In the genomic region with DNA sequence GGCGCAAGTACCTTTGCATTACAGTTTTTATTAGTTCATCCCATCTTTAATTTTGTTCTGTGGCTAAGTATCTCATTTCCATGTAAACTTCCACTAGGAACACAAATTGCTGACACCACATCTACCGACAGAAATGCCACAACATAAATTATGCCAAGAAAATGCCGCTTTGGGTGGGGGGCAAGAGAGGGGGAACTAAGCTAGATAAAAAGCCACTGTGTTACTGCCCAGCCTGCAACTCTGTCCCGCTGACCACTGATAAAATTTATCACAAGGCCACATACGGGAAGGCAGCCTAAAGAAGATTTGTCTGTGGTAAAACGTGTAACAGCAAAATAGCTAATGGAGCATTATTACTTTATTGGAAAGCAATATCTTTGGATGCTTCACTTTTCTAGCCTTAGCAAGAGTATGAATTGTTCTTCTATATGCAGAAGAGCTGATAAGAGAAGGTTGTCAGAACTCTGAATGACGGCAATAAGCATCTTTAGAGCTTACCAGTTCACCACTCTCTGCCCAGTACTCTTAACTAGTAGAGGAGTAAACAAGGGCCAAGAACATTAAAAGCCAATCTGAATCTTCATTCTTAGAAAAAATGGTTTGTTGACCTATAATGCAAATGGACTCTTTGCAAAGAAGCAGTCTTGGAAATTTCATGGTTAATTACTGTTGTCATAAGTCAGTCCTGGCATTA, we compare ENCODE assay signal across 1 cellular context.
TF ChIP-seq lines count a peak whose summit lies in the region.

No MANE protein-coding gene starts in this region.

TF ChIP-seq in K562, 482 proteins besides CTCF, POLR2A, EP300 and RAD21 (continued from another document and continues in another):
- TF ChIP-seq MYNN (IDR thresholded peaks at IDR 0.05) (0 out of 2 replicates have a peak, but pooled peaks have one; percentile 61), MYNN (CRISPR knock-in tag; IDR thresholded peaks at IDR 0.05) (no peak), NFIC (IDR thresholded peaks at IDR 0.05) (peak; percentile 48), SMARCA4 (IDR thresholded peaks at IDR 0.05) (peak; percentile 75), SMARCC2 (IDR thresholded peaks at IDR 0.05; ENCODE audit: low read depth) (peak; percentile 51; the same call in 1 of the 2 replicates), MAFG (tag; conservative IDR thresholded peaks at IDR 0.05) (peak; percentile 45), PML (IDR thresholded peaks at IDR 0.05; ENCODE audit: low read length) (peak; percentile 63; the same call in 1 of the 2 replicates), TRIM24 (IDR thresholded peaks at IDR 0.05) (peak; percentile 26 to 49; a peak in 3 of 4 replicates), CBFA2T2 (conservative IDR thresholded peaks at IDR 0.05) (peak; percentile 74), RNF2 (IDR thresholded peaks at IDR 0.05) (peak; percentile 61; the same call in 1 of the 2 replicates), CXXC5 (CRISPR knock-in tag; IDR thresholded peaks at IDR 0.05) (peak; percentile 39; the same call in 1 of the 2 replicates), C11orf30 (IDR thresholded peaks at IDR 0.05; ENCODE audit: low read depth) (peak; percentile 69), TARDBP (IDR thresholded peaks at IDR 0.05) (no peak), HDAC2 (IDR thresholded peaks at IDR 0.05) (peak; percentile 33; the same call in 1 of the 2 replicates), TBL1XR1 (IDR thresholded peaks at IDR 0.05; ENCODE audit: low read length in 2 of 2) (0 out of 4 replicates have a peak, but pooled peaks of 1 of the 2 experiments have one; percentile 11), TCF3 (CRISPR knock-in tag; IDR thresholded peaks at IDR 0.05) (peak; percentile 95), ATF1 (CRISPR knock-in tag; IDR thresholded peaks at IDR 0.05) (no peak), ATF1 (tag; IDR thresholded peaks at IDR 0.05) (peak; percentile 22; the same call in 1 of the 2 replicates), FOXM1 (IDR thresholded peaks at IDR 0.05; ENCODE audit: low read depth) (peak; percentile 48; the same call in 1 of the 2 replicates), FOXM1 (CRISPR knock-in tag; IDR thresholded peaks at IDR 0.05; ENCODE audit: low read depth) (no peak), DPF2 (IDR thresholded peaks at IDR 0.05) (peak; percentile 80), RBM14 (IDR thresholded peaks at IDR 0.05; ENCODE audit: borderline replicate concordance, insufficient read depth, low read depth, low read length) (no peak), KDM2B (CRISPR knock-in tag; IDR thresholded peaks at IDR 0.05) (no peak), MTA3 (IDR thresholded peaks at IDR 0.05; ENCODE audit: borderline replicate concordance) (0 out of 2 replicates have a peak, but pooled peaks have one; percentile 33), BCOR (IDR thresholded peaks at IDR 0.05) (no peak)
- TF ChIP-seq, protein P1, sequence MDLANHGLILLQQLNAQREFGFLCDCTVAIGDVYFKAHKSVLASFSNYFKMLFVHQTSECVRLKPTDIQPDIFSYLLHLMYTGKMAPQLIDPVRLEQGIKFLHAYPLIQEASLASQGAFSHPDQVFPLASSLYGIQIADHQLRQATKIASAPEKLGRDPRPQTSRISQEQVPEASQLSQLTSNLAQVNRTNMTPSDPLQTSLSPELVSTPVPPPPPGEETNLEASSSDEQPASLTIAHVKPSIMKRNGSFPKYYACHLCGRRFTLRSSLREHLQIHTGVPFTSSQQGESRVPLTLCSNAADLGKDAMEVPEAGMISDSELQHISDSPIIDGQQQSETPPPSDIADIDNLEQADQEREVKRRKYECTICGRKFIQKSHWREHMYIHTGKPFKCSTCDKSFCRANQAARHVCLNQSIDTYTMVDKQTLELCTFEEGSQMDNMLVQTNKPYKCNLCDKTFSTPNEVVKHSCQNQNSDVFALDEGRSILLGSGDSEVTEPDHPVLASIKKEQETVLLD (IDR thresholded peaks at IDR 0.05), result 0 out of 2 replicates have a peak, but pooled peaks have one; percentile 26
- TF ChIP-seq, protein P2, sequence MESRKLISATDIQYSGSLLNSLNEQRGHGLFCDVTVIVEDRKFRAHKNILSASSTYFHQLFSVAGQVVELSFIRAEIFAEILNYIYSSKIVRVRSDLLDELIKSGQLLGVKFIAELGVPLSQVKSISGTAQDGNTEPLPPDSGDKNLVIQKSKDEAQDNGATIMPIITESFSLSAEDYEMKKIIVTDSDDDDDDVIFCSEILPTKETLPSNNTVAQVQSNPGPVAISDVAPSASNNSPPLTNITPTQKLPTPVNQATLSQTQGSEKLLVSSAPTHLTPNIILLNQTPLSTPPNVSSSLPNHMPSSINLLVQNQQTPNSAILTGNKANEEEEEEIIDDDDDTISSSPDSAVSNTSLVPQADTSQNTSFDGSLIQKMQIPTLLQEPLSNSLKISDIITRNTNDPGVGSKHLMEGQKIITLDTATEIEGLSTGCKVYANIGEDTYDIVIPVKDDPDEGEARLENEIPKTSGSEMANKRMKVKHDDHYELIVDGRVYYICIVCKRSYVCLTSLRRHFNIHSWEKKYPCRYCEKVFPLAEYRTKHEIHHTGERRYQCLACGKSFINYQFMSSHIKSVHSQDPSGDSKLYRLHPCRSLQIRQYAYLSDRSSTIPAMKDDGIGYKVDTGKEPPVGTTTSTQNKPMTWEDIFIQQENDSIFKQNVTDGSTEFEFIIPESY (CRISPR knock-in tag; IDR thresholded peaks at IDR 0.05), result no peak
- TF ChIP-seq, protein P3, sequence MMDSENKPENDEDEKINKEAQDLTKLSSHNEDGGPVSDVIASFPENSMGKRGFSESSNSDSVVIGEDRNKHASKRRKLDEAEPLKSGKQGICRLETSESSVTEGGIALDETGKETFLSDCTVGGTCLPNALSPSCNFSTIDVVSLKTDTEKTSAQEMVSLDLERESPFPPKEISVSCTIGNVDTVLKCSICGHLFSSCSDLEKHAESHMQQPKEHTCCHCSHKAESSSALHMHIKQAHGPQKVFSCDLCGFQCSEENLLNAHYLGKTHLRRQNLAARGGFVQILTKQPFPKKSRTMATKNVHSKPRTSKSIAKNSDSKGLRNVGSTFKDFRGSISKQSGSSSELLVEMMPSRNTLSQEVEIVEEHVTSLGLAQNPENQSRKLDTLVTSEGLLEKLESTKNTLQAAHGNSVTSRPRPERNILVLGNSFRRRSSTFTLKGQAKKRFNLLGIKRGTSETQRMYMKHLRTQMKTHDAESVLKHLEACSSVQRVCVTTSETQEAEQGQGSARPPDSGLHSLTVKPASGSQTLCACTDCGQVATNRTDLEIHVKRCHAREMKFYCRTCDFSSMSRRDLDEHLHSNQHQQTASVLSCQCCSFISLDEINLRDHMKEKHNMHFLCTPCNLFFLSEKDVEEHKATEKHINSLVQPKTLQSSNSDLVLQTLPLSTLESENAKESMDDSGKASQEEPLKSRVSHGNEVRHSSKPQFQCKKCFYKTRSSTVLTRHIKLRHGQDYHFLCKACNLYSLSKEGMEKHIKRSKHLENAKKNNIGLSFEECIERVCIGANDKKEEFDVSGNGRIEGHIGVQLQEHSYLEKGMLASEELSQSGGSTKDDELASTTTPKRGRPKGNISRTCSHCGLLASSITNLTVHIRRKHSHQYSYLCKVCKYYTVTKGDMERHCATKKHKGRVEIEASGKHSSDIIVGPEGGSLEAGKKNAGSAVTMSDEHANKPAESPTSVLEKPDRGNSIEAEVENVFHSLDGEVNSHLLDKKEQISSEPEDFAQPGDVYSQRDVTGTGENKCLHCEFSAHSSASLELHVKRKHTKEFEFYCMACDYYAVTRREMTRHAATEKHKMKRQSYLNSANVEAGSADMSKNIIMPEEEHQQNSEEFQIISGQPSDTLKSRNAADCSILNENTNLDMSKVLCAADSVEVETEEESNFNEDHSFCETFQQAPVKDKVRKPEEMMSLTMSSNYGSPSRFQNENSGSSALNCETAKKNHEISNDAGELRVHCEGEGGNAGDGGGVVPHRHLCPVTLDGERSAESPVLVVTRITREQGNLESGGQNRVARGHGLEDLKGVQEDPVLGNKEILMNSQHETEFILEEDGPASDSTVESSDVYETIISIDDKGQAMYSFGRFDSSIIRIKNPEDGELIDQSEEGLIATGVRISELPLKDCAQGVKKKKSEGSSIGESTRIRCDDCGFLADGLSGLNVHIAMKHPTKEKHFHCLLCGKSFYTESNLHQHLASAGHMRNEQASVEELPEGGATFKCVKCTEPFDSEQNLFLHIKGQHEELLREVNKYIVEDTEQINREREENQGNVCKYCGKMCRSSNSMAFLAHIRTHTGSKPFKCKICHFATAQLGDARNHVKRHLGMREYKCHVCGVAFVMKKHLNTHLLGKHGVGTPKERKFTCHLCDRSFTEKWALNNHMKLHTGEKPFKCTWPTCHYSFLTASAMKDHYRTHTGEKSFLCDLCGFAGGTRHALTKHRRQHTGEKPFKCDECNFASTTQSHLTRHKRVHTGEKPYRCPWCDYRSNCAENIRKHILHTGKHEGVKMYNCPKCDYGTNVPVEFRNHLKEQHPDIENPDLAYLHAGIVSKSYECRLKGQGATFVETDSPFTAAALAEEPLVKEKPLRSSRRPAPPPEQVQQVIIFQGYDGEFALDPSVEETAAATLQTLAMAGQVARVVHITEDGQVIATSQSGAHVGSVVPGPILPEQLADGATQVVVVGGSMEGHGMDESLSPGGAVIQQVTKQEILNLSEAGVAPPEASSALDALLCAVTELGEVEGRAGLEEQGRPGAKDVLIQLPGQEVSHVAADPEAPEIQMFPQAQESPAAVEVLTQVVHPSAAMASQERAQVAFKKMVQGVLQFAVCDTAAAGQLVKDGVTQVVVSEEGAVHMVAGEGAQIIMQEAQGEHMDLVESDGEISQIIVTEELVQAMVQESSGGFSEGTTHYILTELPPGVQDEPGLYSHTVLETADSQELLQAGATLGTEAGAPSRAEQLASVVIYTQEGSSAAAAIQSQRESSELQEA (IDR thresholded peaks at IDR 0.05; ENCODE audit: low read depth), result no peak
- TF ChIP-seq, protein P4, sequence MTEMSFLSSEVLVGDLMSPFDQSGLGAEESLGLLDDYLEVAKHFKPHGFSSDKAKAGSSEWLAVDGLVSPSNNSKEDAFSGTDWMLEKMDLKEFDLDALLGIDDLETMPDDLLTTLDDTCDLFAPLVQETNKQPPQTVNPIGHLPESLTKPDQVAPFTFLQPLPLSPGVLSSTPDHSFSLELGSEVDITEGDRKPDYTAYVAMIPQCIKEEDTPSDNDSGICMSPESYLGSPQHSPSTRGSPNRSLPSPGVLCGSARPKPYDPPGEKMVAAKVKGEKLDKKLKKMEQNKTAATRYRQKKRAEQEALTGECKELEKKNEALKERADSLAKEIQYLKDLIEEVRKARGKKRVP (CRISPR knock-in tag; IDR thresholded peaks at IDR 0.05), result no peak
- TF ChIP-seq, protein P5, sequence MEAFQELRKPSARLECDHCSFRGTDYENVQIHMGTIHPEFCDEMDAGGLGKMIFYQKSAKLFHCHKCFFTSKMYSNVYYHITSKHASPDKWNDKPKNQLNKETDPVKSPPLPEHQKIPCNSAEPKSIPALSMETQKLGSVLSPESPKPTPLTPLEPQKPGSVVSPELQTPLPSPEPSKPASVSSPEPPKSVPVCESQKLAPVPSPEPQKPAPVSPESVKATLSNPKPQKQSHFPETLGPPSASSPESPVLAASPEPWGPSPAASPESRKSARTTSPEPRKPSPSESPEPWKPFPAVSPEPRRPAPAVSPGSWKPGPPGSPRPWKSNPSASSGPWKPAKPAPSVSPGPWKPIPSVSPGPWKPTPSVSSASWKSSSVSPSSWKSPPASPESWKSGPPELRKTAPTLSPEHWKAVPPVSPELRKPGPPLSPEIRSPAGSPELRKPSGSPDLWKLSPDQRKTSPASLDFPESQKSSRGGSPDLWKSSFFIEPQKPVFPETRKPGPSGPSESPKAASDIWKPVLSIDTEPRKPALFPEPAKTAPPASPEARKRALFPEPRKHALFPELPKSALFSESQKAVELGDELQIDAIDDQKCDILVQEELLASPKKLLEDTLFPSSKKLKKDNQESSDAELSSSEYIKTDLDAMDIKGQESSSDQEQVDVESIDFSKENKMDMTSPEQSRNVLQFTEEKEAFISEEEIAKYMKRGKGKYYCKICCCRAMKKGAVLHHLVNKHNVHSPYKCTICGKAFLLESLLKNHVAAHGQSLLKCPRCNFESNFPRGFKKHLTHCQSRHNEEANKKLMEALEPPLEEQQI (IDR thresholded peaks at IDR 0.05), result peak; percentile 66; the same call in 1 of the 2 replicates
- TF ChIP-seq, protein P6, sequence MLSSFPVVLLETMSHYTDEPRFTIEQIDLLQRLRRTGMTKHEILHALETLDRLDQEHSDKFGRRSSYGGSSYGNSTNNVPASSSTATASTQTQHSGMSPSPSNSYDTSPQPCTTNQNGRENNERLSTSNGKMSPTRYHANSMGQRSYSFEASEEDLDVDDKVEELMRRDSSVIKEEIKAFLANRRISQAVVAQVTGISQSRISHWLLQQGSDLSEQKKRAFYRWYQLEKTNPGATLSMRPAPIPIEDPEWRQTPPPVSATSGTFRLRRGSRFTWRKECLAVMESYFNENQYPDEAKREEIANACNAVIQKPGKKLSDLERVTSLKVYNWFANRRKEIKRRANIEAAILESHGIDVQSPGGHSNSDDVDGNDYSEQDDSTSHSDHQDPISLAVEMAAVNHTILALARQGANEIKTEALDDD (IDR thresholded peaks at IDR 0.05), result peak; percentile 98
- TF ChIP-seq, protein P7, sequence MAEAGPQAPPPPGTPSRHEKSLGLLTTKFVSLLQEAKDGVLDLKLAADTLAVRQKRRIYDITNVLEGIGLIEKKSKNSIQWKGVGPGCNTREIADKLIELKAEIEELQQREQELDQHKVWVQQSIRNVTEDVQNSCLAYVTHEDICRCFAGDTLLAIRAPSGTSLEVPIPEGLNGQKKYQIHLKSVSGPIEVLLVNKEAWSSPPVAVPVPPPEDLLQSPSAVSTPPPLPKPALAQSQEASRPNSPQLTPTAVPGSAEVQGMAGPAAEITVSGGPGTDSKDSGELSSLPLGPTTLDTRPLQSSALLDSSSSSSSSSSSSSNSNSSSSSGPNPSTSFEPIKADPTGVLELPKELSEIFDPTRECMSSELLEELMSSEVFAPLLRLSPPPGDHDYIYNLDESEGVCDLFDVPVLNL (CRISPR knock-in tag; IDR thresholded peaks at IDR 0.05; ENCODE audit: low read depth), result no peak
- TF ChIP-seq, protein P8, sequence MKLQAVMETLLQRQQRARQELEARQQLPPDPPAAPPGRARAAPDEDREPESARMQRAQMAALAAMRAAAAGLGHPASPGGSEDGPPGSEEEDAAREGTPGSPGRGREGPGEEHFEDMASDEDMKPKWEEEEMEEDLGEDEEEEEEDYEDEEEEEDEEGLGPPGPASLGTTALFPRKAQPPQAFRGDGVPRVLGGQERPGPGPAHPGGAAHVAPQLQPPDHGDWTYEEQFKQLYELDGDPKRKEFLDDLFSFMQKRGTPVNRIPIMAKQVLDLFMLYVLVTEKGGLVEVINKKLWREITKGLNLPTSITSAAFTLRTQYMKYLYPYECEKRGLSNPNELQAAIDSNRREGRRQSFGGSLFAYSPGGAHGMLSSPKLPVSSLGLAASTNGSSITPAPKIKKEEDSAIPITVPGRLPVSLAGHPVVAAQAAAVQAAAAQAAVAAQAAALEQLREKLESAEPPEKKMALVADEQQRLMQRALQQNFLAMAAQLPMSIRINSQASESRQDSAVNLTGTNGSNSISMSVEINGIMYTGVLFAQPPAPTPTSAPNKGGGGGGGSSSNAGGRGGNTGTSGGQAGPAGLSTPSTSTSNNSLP (IDR thresholded peaks at IDR 0.05; ENCODE audit: borderline replicate concordance, low read depth, low read length), result 0 out of 2 replicates have a peak, but pooled peaks have one; percentile 14
